In genomic region chr4:25638800-25639199, GRCh38 we compare ENCODE assay signal across 7 cellular contexts. TPM values are rescaled to one million over a fixed set of nuclear protein-coding genes. Genes with fewer than 3 reads are reported as not detected.
"Had no signal": no experiment of that assay in that cellular context is flagged by ENCODE, and none has a peak within 500 bp of the region (broad histone marks: within the 10 kb centered on the region; RNA-seq: fewer than 3 reads in every experiment).

No MANE protein-coding gene starts in this region.

RNA-seq across cellular contexts. Expression of gene SLC34A2, which starts 16.9 kb away (rescaled TPM):
- total RNA-seq: left colon, left ventricle myocardium inferior, natural killer cell, pulmonary artery endothelial cell, right atrium auricular region, skeletal muscle tissue, transverse colon had no signal
